Comparison of ENCODE assay signal across 19 cellular contexts in genomic region chr2:224596289-224596688, GRCh38.
A peak's percentile ranks its signal among the peaks of the same experiment; 100 is the strongest.
DNase-seq lines count a peak whose midpoint lies in the region; ATAC-seq and TF ChIP-seq lines count a peak whose summit lies in the region.
"Had no signal": no experiment of that assay in that cellular context is flagged by ENCODE, and none has a peak within 500 bp of the region (broad histone marks: within the 10 kb centered on the region; RNA-seq: fewer than 3 reads in every experiment).

No MANE protein-coding gene starts in this region.

- H3K4me1 ChIP-seq in DOHH2 (ENCODE audit: control insufficient read depth, low read length) (peaks cover 25% of the 10 kb centered on the region), OCI-LY1 (ENCODE audit: insufficient read depth, low read length, severe bottlenecking) (peaks cover 27% of the 10 kb centered on the region)

- H3K36me3 ChIP-seq in DOHH2 (ENCODE audit: control insufficient read depth, low read length) (no peaks in the 10 kb centered on the region), OCI-LY1 (ENCODE audit: insufficient read depth, low read length) (no peaks in the 10 kb centered on the region)
- H3K36me3 ChIP-seq: SJCRH30 had no signal

- H3K4me3 ChIP-seq in DOHH2 (ENCODE audit: low read length) (peak overlapping the region; percentile 27), OCI-LY1 (ENCODE audit: low read depth, low read length, poor library complexity, severe bottlenecking) (no peak overlapping the region)
- H3K4me3 ChIP-seq: SJCRH30 had no signal

- H3K4me2 ChIP-seq in DOHH2 (ENCODE audit: low read length): peak overlapping the region; percentile 37
- H3K4me2 ChIP-seq in OCI-LY1 (ENCODE audit: low read length): peak overlapping the region; percentile 53; the same call in 1 of the 2 replicates

- no peak for TF ChIP-seq CTCF in DOHH2 (IDR thresholded peaks at IDR 0.05; ENCODE audit: low read depth, low read length, poor library complexity, severe bottlenecking)
- no peak for TF ChIP-seq CTCF in OCI-LY1 (IDR thresholded peaks at IDR 0.05; ENCODE audit: low read length)

- no peak overlapping the region; the same call in 1 of the 2 replicates for H3K9ac ChIP-seq in OCI-LY1 (ENCODE audit: low read length)

- H3K79me2 ChIP-seq in DOHH2 (ENCODE audit: control insufficient read depth, low read length) (no peaks in the 10 kb centered on the region), OCI-LY1 (ENCODE audit: insufficient read depth, low read length) (no peaks in the 10 kb centered on the region)

- no peak for DNase-seq in iPS-NIHi7 (ENCODE audit: extremely low spot score)
- DNase-seq: 8988T, C1 segment of cervical spinal cord, COR-L47, DMS153, H7, NCI-H1417, NCI-H1930, NCI-H510A treated with DMSO at 0.1 percent for 48 hours, OCI-M1, SJCRH30 had no signal

- H3K9me2 ChIP-seq in DOHH2 (replicated peaks; ENCODE audit: control insufficient read depth, low read length) (no peaks in the 10 kb centered on the region), OCI-LY1 (ENCODE audit: low read depth, low read length) (no peaks in the 10 kb centered on the region)

- no peaks in the 10 kb centered on the region for H3F3A ChIP-seq in DOHH2 (ENCODE audit: control insufficient read depth, insufficient read depth)
- H3F3A ChIP-seq in OCI-LY1 (ENCODE audit: insufficient read depth, low read length): no peaks in the 10 kb centered on the region; the same call in 1 of the 2 replicates

- H3K9me3 ChIP-seq in DOHH2 (ENCODE audit: control insufficient read depth, insufficient read depth, low read length) (no peaks in the 10 kb centered on the region), OCI-LY1 (ENCODE audit: low read length) (no peaks in the 10 kb centered on the region)
- H3K9me3 ChIP-seq: SJCRH30 had no signal

- ATAC-seq in GM19324 (IDR thresholded peaks at IDR 0.05; ENCODE audit: low FRiP score, unreplicated experiment) (peak; percentile 45), HG02759 (IDR thresholded peaks at IDR 0.05; ENCODE audit: unreplicated experiment) (peak; percentile 57), HG02798 (IDR thresholded peaks at IDR 0.05; ENCODE audit: poor library complexity, unreplicated experiment) (no peak), GM21367 (IDR thresholded peaks at IDR 0.05; ENCODE audit: unreplicated experiment) (no peak), HG03159 (IDR thresholded peaks at IDR 0.05; ENCODE audit: unreplicated experiment) (no peak)

- H3K27me3 ChIP-seq in DOHH2 (ENCODE audit: control insufficient read depth, low read length) (no peaks in the 10 kb centered on the region), OCI-LY1 (ENCODE audit: insufficient read depth, low read length) (no peaks in the 10 kb centered on the region)
- H3K27me3 ChIP-seq: SJCRH30 had no signal

- H2AFZ ChIP-seq in OCI-LY1 (ENCODE audit: low read length): no peak overlapping the region

- H4K20me1 ChIP-seq in DOHH2 (ENCODE audit: control insufficient read depth, insufficient read depth, low read depth, low read length) (no peaks in the 10 kb centered on the region), OCI-LY1 (ENCODE audit: insufficient read depth, low read length) (no peaks in the 10 kb centered on the region)

- H3K27ac ChIP-seq in DOHH2 (ENCODE audit: low read depth, low read length): peak overlapping the region; percentile 32
- H3K27ac ChIP-seq in OCI-LY1 (ENCODE audit: low read depth, low read length, poor library complexity, severe bottlenecking): peak overlapping the region; percentile 82
- H3K27ac ChIP-seq: RWPE1, SJCRH30 had no signal

Comparison
In these comparisons a context has a peak if more than half of its experiments do, and no peak if none do; other contexts are left out.
1. ATAC-seq: peak in GM19324 (single experiment) and HG02759 (single experiment); none in HG02798 (single experiment), GM21367 (single experiment) and HG03159 (single experiment).